In genomic region chr13:98025480-98026025, GRCh38 we compare ENCODE assay signal across 3 cellular contexts.
A peak's percentile ranks its signal among the peaks of the same experiment; 100 is the strongest.
TF ChIP-seq lines count a peak whose summit lies in the region.

No MANE protein-coding gene starts in this region.

TF ChIP-seq in HepG2, 621 proteins besides CTCF, POLR2A, EP300 and RAD21:
- peak; percentile 79 for TF ChIP-seq RBM22 (optimal IDR thresholded peaks at IDR 0.05; ENCODE audit: low read length)
- TF ChIP-seq CHD4 (IDR thresholded peaks at IDR 0.05; ENCODE audit: borderline replicate concordance, low read length), result 0 out of 2 replicates have a peak, but pooled peaks have one; percentile 6
- TF ChIP-seq ZNF629 (CRISPR knock-in tag; conservative IDR thresholded peaks at IDR 0.05), result peak; percentile 76
- no peak for TF ChIP-seq MED13 (CRISPR knock-in tag; IDR thresholded peaks at IDR 0.05)
- no peak for TF ChIP-seq MXD3 (CRISPR knock-in tag; IDR thresholded peaks at IDR 0.05)

TF ChIP-seq in IMR-90, 13 proteins besides CTCF, POLR2A, EP300 and RAD21:
- peak; percentile 35; the same call in 1 of the 2 replicates for TF ChIP-seq BHLHE40 (IDR thresholded peaks at IDR 0.05; ENCODE audit: low read depth, low read length)
- TF ChIP-seq RCOR1 (IDR thresholded peaks at IDR 0.05; ENCODE audit: insufficient replicate concordance, low read length), result no peak
- 0 out of 2 replicates have a peak, but pooled peaks have one; percentile 10 for TF ChIP-seq FOS (IDR thresholded peaks at IDR 0.05; ENCODE audit: low read depth, low read length)

TF ChIP-seq in K562, 482 proteins besides CTCF, POLR2A, EP300 and RAD21:
- TF ChIP-seq IRF9 (tag; IDR thresholded peaks at IDR 0.05) (no peak), RBM25 (IDR thresholded peaks at IDR 0.05; ENCODE audit: low read depth, low read length, severe bottlenecking) (peak; percentile 55), SP2 (IDR thresholded peaks at IDR 0.05; ENCODE audit: extremely low read depth, low read depth, low read length, poor library complexity, severe bottlenecking) (no peak), NKRF (IDR thresholded peaks at IDR 0.05; ENCODE audit: borderline replicate concordance) (no peak), STAT6 (CRISPR knock-in tag; IDR thresholded peaks at IDR 0.05) (no peak)
